ENCODE assay signal across 29 cellular contexts in genomic region chr12:12116677-12117076, GRCh38. TPM values are rescaled to one million over a fixed set of nuclear protein-coding genes. Genes with fewer than 3 reads are reported as not detected.
DNase-seq lines count a peak whose midpoint lies in the region; ATAC-seq, FAIRE-seq and TF ChIP-seq lines count a peak whose summit lies in the region.
"Had no signal": no experiment of that assay in that cellular context is flagged by ENCODE, and none has a peak within 500 bp of the region (broad histone marks: within the 10 kb centered on the region; RNA-seq: fewer than 3 reads in every experiment).

No MANE protein-coding gene starts in this region.

- H3K23ac ChIP-seq in H1 (ENCODE audit: insufficient read length) = no peak overlapping the region

- TF ChIP-seq EP300 in H1 (IDR thresholded peaks at IDR 0.05; ENCODE audit: borderline replicate concordance in 1 of 2, low read depth in 2 of 2, low read length in 2 of 2) = no peak

- H3K27me3 ChIP-seq in H1 (replicated peaks in 1 of 4; ENCODE audit: control insufficient read depth in 3 of 4, extremely low read depth in 1 of 4, insufficient read depth in 3 of 4, low read length in 3 of 4) (no peaks in the 10 kb centered on the region), left lung (no peaks in the 10 kb centered on the region)
- H3K27me3 ChIP-seq: BE2C, BLaER1 had no signal

- H3K9me3 ChIP-seq in H1 (ENCODE audit: insufficient read depth in 2 of 2, low read depth in 1 of 2, low read length in 1 of 2) (no peaks in the 10 kb centered on the region), left lung (no peaks in the 10 kb centered on the region)
- H3K9me3 ChIP-seq: BE2C, BLaER1 had no signal

- no peak overlapping the region for H4K5ac ChIP-seq in H1 (ENCODE audit: insufficient read length, low read depth, low read length)

- H3K79me2 ChIP-seq in H1 (ENCODE audit: control insufficient read depth in 1 of 2, insufficient read depth in 2 of 2, low read length in 2 of 2) = no peaks in the 10 kb centered on the region

- TF ChIP-seq CTCF in H1 (IDR thresholded peaks at IDR 0.05; ENCODE audit: control extremely low read depth in 1 of 3, insufficient read depth in 1 of 3, low read depth in 1 of 3, low read length in 3 of 3) (no peak), left lung (IDR thresholded peaks at IDR 0.05) (no peak)

- no peak overlapping the region for H3K4me2 ChIP-seq in H1 (ENCODE audit: insufficient read depth in 1 of 2, low read depth in 2 of 2, low read length in 2 of 2)
- H3K4me2 ChIP-seq: BLaER1 had no signal

- no peak overlapping the region for H2BK20ac ChIP-seq in H1 (ENCODE audit: low read length)

- no peak overlapping the region for H3K4ac ChIP-seq in H1 (replicated peaks; ENCODE audit: insufficient read length, low read depth, low read length)

- ATAC-seq in left lung (peak; percentile 56), HG03460 (IDR thresholded peaks at IDR 0.05; ENCODE audit: unreplicated experiment) (no peak), HG02885 (IDR thresholded peaks at IDR 0.05; ENCODE audit: poor library complexity, unreplicated experiment) (no peak)
- ATAC-seq: GM12878 had no signal

- H3K27ac ChIP-seq in H1 (ENCODE audit: low read depth, low read length) (no peak overlapping the region), left lung (no peak overlapping the region)
- H3K27ac ChIP-seq: BLaER1 had no signal

- 84% methylated on average over 2 of the region's 2 CpGs; no CpG with 5 or more reads in 1 of the 2 experiments for WGBS in H1 (ENCODE audit: extremely low coverage in 1 of 2, insufficient coverage in 1 of 2, insufficient read length in 1 of 2, insufficient replicate concordance in 2 of 2, low coverage in 1 of 2, low lambda C conversion rate in 2 of 2, missing lambda C conversion rate in 1 of 2), 2 experiments

- H3K4me3 ChIP-seq in H1 (ENCODE audit: extremely low read depth in 1 of 4, insufficient read depth in 2 of 4, low read depth in 3 of 4, low read length in 4 of 4) = no peak overlapping the region
- no peak overlapping the region for H3K4me3 ChIP-seq in left lung
- H3K4me3 ChIP-seq: BLaER1, GM12878 had no signal

- no peaks in the 10 kb centered on the region for H3K23me2 ChIP-seq in H1 (ENCODE audit: low read depth, low read length)

- no peaks in the 10 kb centered on the region for H4K20me1 ChIP-seq in H1 (replicated peaks in 1 of 2; ENCODE audit: control insufficient read depth in 1 of 2, insufficient read depth in 2 of 2, low read length in 2 of 2)
- H4K20me1 ChIP-seq: BLaER1 had no signal

- H4K91ac ChIP-seq in H1 (replicated peaks; ENCODE audit: insufficient read length, low read length) = no peak overlapping the region

- H3K18ac ChIP-seq in H1 (ENCODE audit: extremely low read depth, low read length) = no peak overlapping the region

- CTCF ChIA-PET in H1 (lab: Charles Lee; ENCODE audit: partially characterized antibody) = interaction anchor here (1.1 to 1.4 kb wide), 2 partner anchors 13 to 597 kb away, joined by 4 read pairs; no protein-coding TSS in a partner anchor

- no peak overlapping the region for H3K9ac ChIP-seq in H1 (replicated peaks in 1 of 4; ENCODE audit: extremely low read depth in 1 of 4, low read depth in 3 of 4, low read length in 3 of 4)
- H3K9ac ChIP-seq: BLaER1 had no signal

- DNase-seq in H1 (ENCODE audit: low read depth in 1 of 2, low spot score in 2 of 2) (no peak), left lung (no peak), NOMO-1 (lab: John Stamatoyannopoulos, UW; ENCODE audit: unreplicated experiment in 2 of 2) (no peak)
- DNase-seq: 8988T; ACHN; BE2C; C1 segment of cervical spinal cord; CD4-positive, alpha-beta memory T cell; CD4-positive, CD25-positive, alpha-beta regulatory T cell; CD8-positive, alpha-beta memory T cell; COR-L47; DMS 273 treated with DMSO at 0.1 percent for 48 hours; DMS153; DMS79; DND-41; EL; GDM1 had no signal

- FAIRE-seq in H1 (lab: Jason Lieb, UNC) = peak; percentile 13
- FAIRE-seq: A204.1, GM12878, GM12892, GM18507 had no signal

- no peak overlapping the region for H2AK5ac ChIP-seq in H1 (ENCODE audit: low read depth, low read length)

- no peak overlapping the region for H3K14ac ChIP-seq in H1 (ENCODE audit: insufficient read length)

- H3K56ac ChIP-seq in H1 (replicated peaks; ENCODE audit: insufficient read length, low read depth, low read length) = no peak overlapping the region

- H2BK5ac ChIP-seq in H1 (ENCODE audit: low read depth, low read length) = no peak overlapping the region

- H3K79me1 ChIP-seq in H1 (ENCODE audit: low read depth, low read length) = no peaks in the 10 kb centered on the region

- no peak overlapping the region for H4K8ac ChIP-seq in H1 (ENCODE audit: extremely low read depth, insufficient read depth, low read length)

- intact Hi-C loops in left lung (cut with DNase I) = no loop called here

- no peak for TF ChIP-seq RAD21 in H1 (IDR thresholded peaks at IDR 0.05 in 1 of 2, conservative IDR thresholded peaks at IDR 0.05 in 1 of 2; ENCODE audit: low read depth in 2 of 2, low read length in 2 of 2)

- H3K36me3 ChIP-seq in H1 (ENCODE audit: control insufficient read depth in 2 of 4, insufficient read depth in 4 of 4, low read length in 3 of 4) (peaks cover 2 to 30% (median 9%) of the 10 kb centered on the region in 4 experiments; a peak in 4 of 8 replicates), left lung (peaks cover 0 to 19% of the 10 kb centered on the region in 2 donors)

- TF ChIP-seq POLR2A in H1 (IDR thresholded peaks at IDR 0.05; ENCODE audit: control extremely low read depth in 1 of 2, low read depth in 2 of 2, low read length in 2 of 2) = no peak

- H2AFZ ChIP-seq in H1 (ENCODE audit: low read length) = no peak overlapping the region

- H2BK120ac ChIP-seq in H1 (replicated peaks; ENCODE audit: low read depth, low read length) = no peak overlapping the region

- H2BK12ac ChIP-seq in H1 (ENCODE audit: low read depth, low read length) = no peak overlapping the region

- POLR2A ChIA-PET in H1 (lab: Charles Lee; ENCODE audit: partially characterized antibody) = no interaction called here

- no peak overlapping the region for H2BK15ac ChIP-seq in H1 (ENCODE audit: low read length)

- H3K4me1 ChIP-seq in H1 (replicated peaks in 1 of 4; ENCODE audit: control insufficient read depth in 3 of 4, insufficient read depth in 4 of 4, low read length in 3 of 4) (0 out of 7 replicates have a peak, but pooled peaks cover 0 to 4% (median 0%) of the 10 kb centered on the region in 4 experiments), left lung (no peaks in the 10 kb centered on the region)
- H3K4me1 ChIP-seq: BE2C, BLaER1 had no signal

TF ChIP-seq in H1, 55 proteins besides CTCF, POLR2A, EP300 and RAD21:
- TF ChIP-seq EZH2 (IDR thresholded peaks at IDR 0.05; ENCODE audit: low read depth, low read length, severe bottlenecking) (no peak), NRF1 (IDR thresholded peaks at IDR 0.05; ENCODE audit: low read depth, low read length) (no peak), SP4 (IDR thresholded peaks at IDR 0.05; ENCODE audit: low read length) (no peak), TCF12 (IDR thresholded peaks at IDR 0.05; ENCODE audit: low read depth, low read length) (no peak), MAX (IDR thresholded peaks at IDR 0.05) (no peak), GTF2F1 (IDR thresholded peaks at IDR 0.05; ENCODE audit: borderline replicate concordance, low read depth, low read length) (no peak), RNF2 (IDR thresholded peaks at IDR 0.05; ENCODE audit: borderline replicate concordance, low read depth, low read length, missing control alignments, poor library complexity, severe bottlenecking) (no peak), ATF3 (IDR thresholded peaks at IDR 0.05; ENCODE audit: insufficient read depth, low read depth, low read length) (no peak), SAP30 (IDR thresholded peaks at IDR 0.05; ENCODE audit: insufficient read depth, insufficient replicate concordance, low read length) (no peak), RFX5 (IDR thresholded peaks at IDR 0.05; ENCODE audit: borderline replicate concordance, low read depth, low read length) (no peak), CREB1 (IDR thresholded peaks at IDR 0.05) (no peak), TAF7 (optimal IDR thresholded peaks at IDR 0.05; ENCODE audit: borderline replicate concordance, low read depth, low read length) (no peak), KDM1A (IDR thresholded peaks at IDR 0.05; ENCODE audit: borderline replicate concordance, low read length) (no peak), ZNF274 (IDR thresholded peaks at IDR 0.05; ENCODE audit: borderline replicate concordance, extremely low read depth, low read length) (no peak)

RNA-seq across cellular contexts. Expression of gene BCL2L14, which starts 45.9 kb away (rescaled TPM):
- 2.4 and 2.9 TPM in 2 replicates for total RNA-seq in H1 (2021; fragmentation: NEBNext Ultra II Directional; extraction: Animal tissue kit (Norgen Biotek cat#: 25700))
- polyA plus RNA-seq in H1 (2011; rRNA removed) = 0.39 and 0.80 TPM in 2 replicates
- polyA plus RNA-seq in H1 (2011; cell fraction: cytosol; rRNA removed) = 1.7 TPM
- polyA plus RNA-seq in H1 (2011; cell fraction: nucleus; rRNA removed) = 0.31 TPM
- 0.99 to 2.3 TPM (median 1.2 TPM) in 4 replicates for polyA plus RNA-seq in H1 (2012, experiment 1 of 2)
- polyA plus RNA-seq in H1 (2012, experiment 2 of 2) = 0.10 TPM
- 1.5 TPM for polyA plus RNA-seq in H1 (2013, experiment 1 of 2)
- 2.0 TPM for polyA plus RNA-seq in H1 (2013, experiment 2 of 2)
- polyA minus RNA-seq in H1 (2011; rRNA and poly(A)+ RNA removed) = 0.44 and 0.54 TPM in 2 replicates
- not detected for polyA minus RNA-seq in H1 (2011; cell fraction: cytosol; rRNA and poly(A)+ RNA removed)
- 0.30 TPM for polyA minus RNA-seq in H1 (2011; cell fraction: nucleus; rRNA and poly(A)+ RNA removed)
- total RNA-seq in left lung = 1 to 10 TPM in 1 of 2 donors, under 1 TPM in 1; 0.65 to 1.7 TPM
- total RNA-seq: A673, Daoy, G401 had no signal
- polyA plus RNA-seq: AG04450; CD14-positive monocyte; CD8-positive, alpha-beta memory T cell had no signal
